Comparison of ENCODE assay signal across 9 cellular contexts in genomic region chr1:33433509-33434362, GRCh38. TPM values are rescaled to one million over a fixed set of nuclear protein-coding genes. Genes with fewer than 3 reads are reported as not detected.
DNase-seq lines count a peak whose midpoint lies in the region; ATAC-seq and TF ChIP-seq lines count a peak whose summit lies in the region.
"Had no signal": no experiment of that assay in that cellular context is flagged by ENCODE, and none has a peak within 500 bp of the region (broad histone marks: within the 10 kb centered on the region; RNA-seq: fewer than 3 reads in every experiment).

No MANE protein-coding gene starts in this region.

- WGBS in mesendoderm (ENCODE audit: extremely low coverage, insufficient coverage, low lambda C conversion rate): no CpG with 5 or more reads among the region's 3 CpGs

- no peak for ATAC-seq in HG03354 (IDR thresholded peaks at IDR 0.05; ENCODE audit: poor library complexity, severe bottlenecking, unreplicated experiment)

- intact Hi-C loops in CD4-positive, alpha-beta memory T cell (cut with micrococcal nuclease): loop anchor here (5.0 kb wide), 1 partner anchor 81 kb away; no protein-coding TSS in a partner anchor

- H3K23ac ChIP-seq in mesendoderm (ENCODE audit: low read length): no peak overlapping the region

- peaks cover 15% of the 10 kb centered on the region for H3K27me3 ChIP-seq in mesendoderm (ENCODE audit: insufficient read depth, low read length, poor library complexity)
- H3K27me3 ChIP-seq in CD4-positive, alpha-beta memory T cell (ENCODE audit: insufficient read depth, low read length): no peaks in the 10 kb centered on the region

- no peak for TF ChIP-seq CTCF in brain (conservative IDR thresholded peaks at IDR 0.05)
- no peak for TF ChIP-seq CTCF in GM10266 (IDR thresholded peaks at IDR 0.05; ENCODE audit: control insufficient read depth, insufficient read depth, low read depth, missing control alignments)

- H3K4me3 ChIP-seq in mesendoderm (ENCODE audit: low read length): no peak overlapping the region
- no peak overlapping the region for H3K4me3 ChIP-seq in CD4-positive, alpha-beta memory T cell (ENCODE audit: low read length in 2 of 2)

- peak overlapping the region in 4 of 5 experiments; percentile 11 to 82 (median 33) for H3K27ac Mint-ChIP-seq in brain
- H3K27ac Mint-ChIP-seq in CD4-positive, alpha-beta memory T cell: peak overlapping the region in 2 of 7 donors; percentile 41 to 59
- H3K27ac Mint-ChIP-seq: T-helper 1 cell treated with Interleukin-12 subunit alpha and Interleukin-12 subunit beta and Interleukin-4 antibody, amounts not matched to agents 30 μg/mL and 1 μg/mL, for 36 hours had no signal

- no peak overlapping the region for H3K9ac ChIP-seq in mesendoderm (ENCODE audit: low read length)

- H2BK5ac ChIP-seq in mesendoderm (ENCODE audit: low read length): no peak overlapping the region

- H2BK120ac ChIP-seq in mesendoderm (ENCODE audit: low read depth, low read length): no peak overlapping the region

- H3K36me3 Mint-ChIP-seq in brain: no peaks in the 10 kb centered on the region
- H3K36me3 Mint-ChIP-seq in CD4-positive, alpha-beta memory T cell: no peaks in the 10 kb centered on the region

- no peaks in the 10 kb centered on the region for H3K36me3 ChIP-seq in mesendoderm (ENCODE audit: control insufficient read depth, insufficient read depth, low read length)
- no peaks in the 10 kb centered on the region for H3K36me3 ChIP-seq in CD4-positive, alpha-beta memory T cell (ENCODE audit: insufficient read depth, low read length)

- peak; percentile 96 for DNase-seq in AG08395 (ENCODE audit: low spot score)
- peak; percentile 43 for DNase-seq in KG1 (lab: John Stamatoyannopoulos, UW)
- DNase-seq in mesendoderm: peak; percentile 18
- DNase-seq in GM10266 (ENCODE audit: extremely low spot score): no peak
- DNase-seq in CD4-positive, alpha-beta memory T cell: no peak
- DNase-seq in activated CD8-positive, alpha-beta memory T cell treated with anti-CD3 and anti-CD28 coated beads, Interleukin-2, amount 50 U/mL, for 48 hours: no peak

- H3K4me1 ChIP-seq in mesendoderm (ENCODE audit: control insufficient read depth, low read depth, low read length): no peaks in the 10 kb centered on the region
- peaks cover 10% of the 10 kb centered on the region for H3K4me1 ChIP-seq in CD4-positive, alpha-beta memory T cell (ENCODE audit: insufficient read depth, low read length)

- CTCF ChIA-PET in CD4-positive, alpha-beta memory T cell (lab: Charles Lee; ENCODE audit: partially characterized antibody): interaction anchor here (2.2 kb wide), 1 partner anchor 38 kb away, joined by 8 read pairs; the partner anchor contains the start of gene ZSCAN20

- no peak overlapping the region for H4K5ac ChIP-seq in mesendoderm (ENCODE audit: low read length)

- no peak overlapping the region for H3K18ac ChIP-seq in mesendoderm (ENCODE audit: low read length)

- POLR2A ChIA-PET in CD4-positive, alpha-beta memory T cell (lab: Charles Lee; ENCODE audit: partially characterized antibody): no interaction called here

- H3K9me3 Mint-ChIP-seq in brain: peaks cover 0 to 2% (median 0%) of the 10 kb centered on the region in 5 experiments
- no peaks in the 10 kb centered on the region for H3K9me3 Mint-ChIP-seq in CD4-positive, alpha-beta memory T cell
- H3K9me3 Mint-ChIP-seq: T-helper 1 cell treated with Interleukin-12 subunit alpha and Interleukin-12 subunit beta and Interleukin-4 antibody, amounts not matched to agents 30 μg/mL and 1 μg/mL, for 36 hours had no signal

- H3K27me3 Mint-ChIP-seq in brain: peaks cover 4% of the 10 kb centered on the region
- peaks cover 0 to 2% of the 10 kb centered on the region in 2 donors for H3K27me3 Mint-ChIP-seq in CD4-positive, alpha-beta memory T cell

- no peak overlapping the region for H3K4ac ChIP-seq in mesendoderm (ENCODE audit: low read depth, low read length)

- H3K79me1 ChIP-seq in mesendoderm (ENCODE audit: low read length): no peaks in the 10 kb centered on the region

- H3K9me3 ChIP-seq in CD4-positive, alpha-beta memory T cell (ENCODE audit: control insufficient read depth in 1 of 2, low read length in 2 of 2): no peaks in the 10 kb centered on the region

- H3K56ac ChIP-seq in mesendoderm (ENCODE audit: low read length): no peak overlapping the region

- H3K4me2 ChIP-seq in mesendoderm (ENCODE audit: low read length): no peak overlapping the region

- H3K4me3 Mint-ChIP-seq in brain: peak overlapping the region in 2 of 5 experiments; percentile 18 to 52
- no peak overlapping the region for H3K4me3 Mint-ChIP-seq in CD4-positive, alpha-beta memory T cell
- H3K4me3 Mint-ChIP-seq: T-helper 1 cell treated with Interleukin-12 subunit alpha and Interleukin-12 subunit beta and Interleukin-4 antibody, amounts not matched to agents 30 μg/mL and 1 μg/mL, for 36 hours had no signal

- H2AK5ac ChIP-seq in mesendoderm (ENCODE audit: low read length): no peak overlapping the region

- H3K27ac ChIP-seq in mesendoderm (ENCODE audit: low read depth, low read length): no peak overlapping the region
- H3K27ac ChIP-seq in CD4-positive, alpha-beta memory T cell (ENCODE audit: low read depth, low read length): no peak overlapping the region

- H2BK15ac ChIP-seq in mesendoderm (replicated peaks; ENCODE audit: low read depth): no peak overlapping the region

- no peaks in the 10 kb centered on the region for H3K79me2 ChIP-seq in mesendoderm (ENCODE audit: control insufficient read depth, insufficient read depth, low read length)

- H3K4me1 Mint-ChIP-seq in brain: peaks cover 40% of the 10 kb centered on the region
- H3K4me1 Mint-ChIP-seq in CD4-positive, alpha-beta memory T cell: peaks cover 2 to 5% (median 4%) of the 10 kb centered on the region in 4 donors

- H4K8ac ChIP-seq in mesendoderm (ENCODE audit: low read depth, low read length): no peak overlapping the region

RNA-seq across cellular contexts. Expression of gene PHC2, which starts 2.8 kb away (rescaled TPM):
- polyA plus RNA-seq in brain (ENCODE audit: insufficient read depth, low read depth, low replicate concordance): 218 TPM
- polyA plus RNA-seq in mesendoderm (2013, experiment 1 of 2): 4.1 TPM
- polyA plus RNA-seq in mesendoderm (2013, experiment 2 of 2): 4.4 TPM
- total RNA-seq in CD4-positive, alpha-beta memory T cell: 10 to 100 TPM; 34.5 to 35.6 TPM
- polyA plus RNA-seq in CD4-positive, alpha-beta memory T cell: 10 to 100 TPM; 11.3 to 26.3 TPM

RNA-seq across cellular contexts. Expression of gene ZSCAN20, which starts 38.7 kb away (rescaled TPM):
- polyA plus RNA-seq in brain (ENCODE audit: insufficient read depth, low read depth, low replicate concordance): 2.0 TPM
- 0.60 TPM for polyA plus RNA-seq in mesendoderm (2013, experiment 1 of 2)
- 0.67 TPM for polyA plus RNA-seq in mesendoderm (2013, experiment 2 of 2)
- 1 to 10 TPM; 3.8 to 3.9 TPM for total RNA-seq in CD4-positive, alpha-beta memory T cell
- under 1 TPM in 1 of 2 donors, not detected in 1; 0.73 TPM for polyA plus RNA-seq in CD4-positive, alpha-beta memory T cell

Comparison
In these comparisons a context has a peak if more than half of its experiments do, and no peak if none do; other contexts are left out.
1. DNase-seq: peak in AG08395 (single experiment), KG1 (single experiment) and mesendoderm (single experiment); none in GM10266 (single experiment), CD4-positive, alpha-beta memory T cell (0 of 5) and activated CD8-positive, alpha-beta memory T cell treated with anti-CD3 and anti-CD28 coated beads, Interleukin-2, amount 50 U/mL, for 48 hours (single experiment).